Comparison of ENCODE assay signal across 11 cellular contexts in the genomic region with DNA sequence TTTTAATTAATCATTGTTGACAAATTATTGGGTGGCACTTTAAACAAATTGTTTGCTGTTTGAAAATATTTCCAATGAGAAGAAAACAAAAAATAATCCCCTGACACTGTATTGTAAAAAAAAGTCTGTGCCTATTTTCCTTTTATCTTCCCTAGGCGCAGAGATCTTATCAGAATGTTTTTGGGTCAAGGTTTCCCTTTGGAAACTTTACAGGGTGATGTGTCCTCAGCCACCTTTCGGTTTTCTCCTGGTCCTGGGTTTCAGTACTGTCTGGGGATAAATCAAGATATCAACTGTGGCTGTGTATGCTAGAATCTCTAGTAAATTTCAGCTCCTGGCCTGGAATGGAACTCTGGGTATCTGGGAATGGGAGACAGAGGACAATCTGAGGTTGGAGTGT. TPM values are rescaled to one million over a fixed set of nuclear protein-coding genes. Genes with fewer than 3 reads are reported as not detected.
DNase-seq lines count a peak whose midpoint lies in the region; ATAC-seq, FAIRE-seq and TF ChIP-seq lines count a peak whose summit lies in the region.
"Had no signal": no experiment of that assay in that cellular context is flagged by ENCODE, and none has a peak within 500 bp of the region (broad histone marks: within the 10 kb centered on the region; RNA-seq: fewer than 3 reads in every experiment).

No MANE protein-coding gene starts in this region.

- peak overlapping the region; percentile 95 for H3K27ac ChIP-seq in DND-41 (ENCODE audit: low read length)
- H3K27ac ChIP-seq in KMS-11 = no peak overlapping the region
- H3K27ac ChIP-seq in GM12878 (ENCODE audit: control insufficient read depth, insufficient read depth) = peak overlapping the region; percentile 87
- H3K27ac ChIP-seq in right cardiac atrium (ENCODE audit: low read length) = no peak overlapping the region

- H3K27me3 Mint-ChIP-seq in nephron progenitor cell (ENCODE audit: low read depth, poor library complexity) = peaks cover 4% of the 10 kb centered on the region

- H3K27me3 ChIP-seq in DND-41 (ENCODE audit: insufficient read depth, low read length, poor library complexity) (no peaks in the 10 kb centered on the region), KMS-11 (ENCODE audit: insufficient read depth, low read depth) (no peaks in the 10 kb centered on the region), GM12878 (replicated peaks in 1 of 2; ENCODE audit: control insufficient read depth in 2 of 2, insufficient read depth in 2 of 2, low read length in 1 of 2) (no peaks in the 10 kb centered on the region), right cardiac atrium (ENCODE audit: control insufficient read depth, insufficient read depth) (no peaks in the 10 kb centered on the region)
- H3K27me3 ChIP-seq: esophagus squamous epithelium had no signal

- H3K9me3 Mint-ChIP-seq in nephron progenitor cell = peaks cover 85% of the 10 kb centered on the region

- TF ChIP-seq CTCF in DND-41 (IDR thresholded peaks at IDR 0.05; ENCODE audit: borderline replicate concordance, extremely low read depth, low read length, poor library complexity, severe bottlenecking) (no peak), KMS-11 (conservative IDR thresholded peaks at IDR 0.05; ENCODE audit: low read depth, low read length) (no peak), GM12878 (IDR thresholded peaks at IDR 0.05 in 2 of 3, conservative IDR thresholded peaks at IDR 0.05 in 1 of 3; ENCODE audit: control insufficient read depth in 2 of 3, extremely low read depth in 1 of 3, insufficient read depth in 1 of 3, low read depth in 3 of 3, low read length in 3 of 3) (no peak), nephron progenitor cell (IDR thresholded peaks at IDR 0.05) (no peak)

- H3K79me2 ChIP-seq in DND-41 (ENCODE audit: insufficient read depth, low read length) (peaks cover 74% of the 10 kb centered on the region), KMS-11 (ENCODE audit: insufficient read depth, low read depth) (peaks cover 54% of the 10 kb centered on the region; the same call in 1 of the 2 replicates), GM12878 (ENCODE audit: control insufficient read depth, insufficient read depth, low read length) (peaks cover 46% of the 10 kb centered on the region)

- peak overlapping the region; percentile 78 for H3K4me2 ChIP-seq in DND-41 (ENCODE audit: insufficient read depth, low read length)
- peak overlapping the region; percentile 61 for H3K4me2 ChIP-seq in KMS-11
- H3K4me2 ChIP-seq in GM12878 (ENCODE audit: control insufficient read depth, insufficient read depth) = peak overlapping the region; percentile 81

- H3K4me3 ChIP-seq in DND-41 (ENCODE audit: low read depth in 1 of 2, low read length in 2 of 2) (peak overlapping the region; percentile 81 to 84), KMS-11 (IDR thresholded peaks at IDR 0.05; ENCODE audit: insufficient read depth, low read depth, low read length) (no peak overlapping the region), GM12878 (peak overlapping the region; percentile 97), right cardiac atrium (ENCODE audit: low read length) (no peak overlapping the region)

- H3K4me3 Mint-ChIP-seq in nephron progenitor cell = peak overlapping the region; percentile 98

- no peaks in the 10 kb centered on the region for H3K9me3 ChIP-seq in DND-41 (ENCODE audit: insufficient read depth, low read length, severe bottlenecking)
- H3K9me3 ChIP-seq in GM12878 (replicated peaks; ENCODE audit: control insufficient read depth, insufficient read depth, low read length) = peaks cover 18% of the 10 kb centered on the region; the same call in 2 of the 3 replicates
- H3K9me3 ChIP-seq in right cardiac atrium (ENCODE audit: control insufficient read depth, low read length) = no peaks in the 10 kb centered on the region
- H3K9me3 ChIP-seq: esophagus squamous epithelium had no signal

- no peak overlapping the region for H3K27ac Mint-ChIP-seq in nephron progenitor cell

- H4K20me1 ChIP-seq in DND-41 (ENCODE audit: insufficient read depth, low read length) (peaks cover 6% of the 10 kb centered on the region; the same call in 1 of the 2 replicates), KMS-11 (ENCODE audit: insufficient read depth) (no peaks in the 10 kb centered on the region), GM12878 (ENCODE audit: control insufficient read depth, insufficient read depth) (no peaks in the 10 kb centered on the region; the same call in 1 of the 2 replicates)

- TF ChIP-seq POLR2A in GM12878 (IDR thresholded peaks at IDR 0.05; ENCODE audit: low read depth, low read length) = no peak

- no peak for TF ChIP-seq EP300 in GM12878 (IDR thresholded peaks at IDR 0.05; ENCODE audit: borderline replicate concordance in 1 of 2, control insufficient read depth in 1 of 2, low read depth in 2 of 2, low read length in 2 of 2)

- CTCF ChIA-PET in GM12878 (lab: Yijun Ruan, JAX) = interaction anchor here (1.1 kb wide), 1 partner anchor 127 kb away, joined by 4 read pairs; a partner anchor contains a TSS

- H2AFZ ChIP-seq in DND-41 (ENCODE audit: low read depth, low read length) (no peak overlapping the region), KMS-11 (ENCODE audit: low read depth) (no peak overlapping the region), GM12878 (ENCODE audit: control insufficient read depth, low read depth, low read length) (no peak overlapping the region)

- TF ChIP-seq RAD21 in GM12878 (IDR thresholded peaks at IDR 0.05; ENCODE audit: insufficient read depth, low read depth, low read length) = no peak

- BruUV-seq in GM12878 (replicated peaks; lab: Mats Ljungman, UMichigan) = no TSS peak

- no peak for ATAC-seq in DND-41 (ENCODE audit: insufficient read depth, low read depth)
- ATAC-seq in GM12878 = no peak
- no peak for ATAC-seq in right cardiac atrium

- H3K9ac ChIP-seq in DND-41 (ENCODE audit: low read depth, low read length) (peak overlapping the region; percentile 90), KMS-11 (no peak overlapping the region), GM12878 (ENCODE audit: control insufficient read depth, insufficient read depth, low read length) (peak overlapping the region; percentile 84)

- DNase-seq in DND-41 = no peak
- DNase-seq in GM12878 (ENCODE audit: low read depth, low spot score) = no peak
- no peak for DNase-seq in nephron progenitor cell
- DNase-seq in right cardiac atrium = no peak
- DNase-seq in NCI-H1694 treated with DMSO at 0.1 percent for 48 hours (lab: John Stamatoyannopoulos, UW) = no peak
- DNase-seq in GOT3 (lab: John Stamatoyannopoulos, UW) = no peak
- no peak for DNase-seq in NCI-H82 (lab: John Stamatoyannopoulos, UW)
- DNase-seq: esophagus squamous epithelium, NCI-H187, SW 1271 had no signal

- H3K4me1 ChIP-seq in DND-41 (ENCODE audit: insufficient read depth, low read length) (peaks cover 59% of the 10 kb centered on the region), KMS-11 (ENCODE audit: low read depth, poor library complexity, severe bottlenecking) (peaks cover 13% of the 10 kb centered on the region), GM12878 (ENCODE audit: control insufficient read depth, insufficient read depth, low read length) (no peaks in the 10 kb centered on the region), right cardiac atrium (ENCODE audit: control insufficient read depth, insufficient read depth, low read length) (no peaks in the 10 kb centered on the region)

- intact Hi-C loops in GM12878 (cut with micrococcal nuclease; ENCODE audit: unreplicated experiment) = loop anchor here (2.0 to 10.0 kb wide), 6 partner anchors 105 to 727 kb away; a partner anchor contains a TSS
- intact Hi-C loops in right cardiac atrium (cut with DNase I) = no loop called here

- FAIRE-seq in GM12878 (lab: Jason Lieb, UNC) = no peak

- peaks cover 60% of the 10 kb centered on the region for H3K36me3 Mint-ChIP-seq in nephron progenitor cell (ENCODE audit: low read depth)

- H3K36me3 ChIP-seq in DND-41 (ENCODE audit: insufficient read depth, low read length) (peaks cover 47% of the 10 kb centered on the region), KMS-11 (ENCODE audit: insufficient read depth) (peaks cover 9% of the 10 kb centered on the region; the same call in 1 of the 2 replicates), GM12878 (ENCODE audit: control insufficient read depth in 2 of 2, insufficient read depth in 2 of 2, low read length in 1 of 2) (peaks cover 2 to 14% of the 10 kb centered on the region in 2 experiments; a peak in 3 of 4 replicates)

- SMC1A ChIA-PET in GM12878 (lab: Charles Lee; ENCODE audit: uncharacterized antibody, unreplicated experiment) = no interaction called here

- peaks cover 15% of the 10 kb centered on the region for H3K4me1 Mint-ChIP-seq in nephron progenitor cell

- 53% methylated on average over 2 of the region's 2 CpGs for WGBS in GM12878 (ENCODE audit: insufficient coverage, insufficient replicate concordance, low lambda C conversion rate, missing lambda C conversion rate)
- WGBS in right cardiac atrium = 84% methylated on average over 2 of the region's 2 CpGs

- RAD21 ChIA-PET in GM12878 (lab: Charles Lee; ENCODE audit: unreplicated experiment) = interaction anchor here (2.1 kb wide), 1 partner anchor 346 kb away, joined by 5 read pairs; no protein-coding TSS in a partner anchor

- in situ Hi-C loops in GM12878 (cut with MboI) = loop anchor here (10.0 kb wide), 1 partner anchor 363 kb away; no protein-coding TSS in a partner anchor

- POLR2A ChIA-PET in GM12878 (lab: Charles Lee) = no interaction called here

TF ChIP-seq in GM12878, 131 proteins besides CTCF, POLR2A, EP300 and RAD21 (continues in another document):
- TF ChIP-seq POLR2AphosphoS5 (IDR thresholded peaks at IDR 0.05; ENCODE audit: low read length) (0 out of 2 replicates have a peak, but pooled peaks have one; percentile 4), ZZZ3 (IDR thresholded peaks at IDR 0.05; ENCODE audit: control insufficient read depth, insufficient read length, low read depth) (no peak)

RNA-seq across cellular contexts. Expression of a gene that starts 1.4 kb away (rescaled TPM):
- total RNA-seq in GM12878 (2013; cell fraction: nucleolus; rRNA removed) = 73.9 and 78.7 TPM in 2 replicates
- 14.0 and 15.3 TPM in 2 replicates for total RNA-seq in GM12878 (2014; rRNA removed)
- 23.3 and 23.7 TPM in 2 replicates for total RNA-seq in GM12878 (2014; rRNA removed; fragmentation: Illumina TruSeq; extraction: Trizol)
- total RNA-seq in GM12878 (2021) = 10.8 and 12.0 TPM in 2 replicates
- 4.1 TPM for polyA plus RNA-seq in GM12878 (2011; ENCODE audit: low read depth)
- 18.3 and 35.9 TPM in 2 replicates for polyA plus RNA-seq in GM12878 (2011; rRNA removed)
- 11.9 and 16.5 TPM in 2 replicates for polyA plus RNA-seq in GM12878 (2011; cell fraction: cytosol; rRNA removed)
- polyA plus RNA-seq in GM12878 (2011; cell fraction: nucleus; rRNA removed) = 25.7 and 30.7 TPM in 2 replicates
- polyA plus RNA-seq in GM12878 (2012) = 8.3 and 10.1 TPM in 2 replicates
- 22.8 and 27.7 TPM in 2 replicates for polyA plus RNA-seq in GM12878 (2014; fragmentation: Illumina TruSeq; extraction: Trizol)
- polyA plus RNA-seq in GM12878 (2014; fragmentation: Nextera tagmentation; extraction: Ambion mirVana) = 1 to 10 TPM; 3.2 to 3.7 TPM
- 11.4 and 13.5 TPM in 2 replicates for polyA plus RNA-seq in GM12878 (2014; rRNA removed)
- polyA plus RNA-seq in GM12878 (2016; fragmentation: Nextera tagmentation; extraction: Ambion mirVana) = 10 to 100 TPM; 12.4 to 13.8 TPM
- polyA minus RNA-seq in GM12878 (2011; rRNA and poly(A)+ RNA removed) = 15.2 and 19.7 TPM in 2 replicates
- 7.4 and 8.0 TPM in 2 replicates for polyA minus RNA-seq in GM12878 (2011; cell fraction: cytosol; rRNA and poly(A)+ RNA removed)
- polyA minus RNA-seq in GM12878 (2011; cell fraction: nucleus; rRNA and poly(A)+ RNA removed) = 12.1 and 15.6 TPM in 2 replicates
- 1 to 10 TPM; 1.6 to 3.1 (median 2.7) TPM for total RNA-seq in right cardiac atrium
- 1.3 TPM for polyA plus RNA-seq in right cardiac atrium

Comparison
In these comparisons a context has a peak if more than half of its experiments do, and no peak if none do; other contexts are left out.
1. H3K27ac ChIP-seq: peak in DND-41 (single experiment) and GM12878 (single experiment); none in KMS-11 (single experiment) and right cardiac atrium (single experiment).
2. H3K4me3 ChIP-seq: peak in DND-41 (2 of 2) and GM12878 (single experiment); none in KMS-11 (single experiment) and right cardiac atrium (single experiment).
3. Peak in every context shown above with its lines, with median percentiles within 50 percentile points of each other: H3K4me2 ChIP-seq.